Comparison of ENCODE assay signal across 13 cellular contexts in genomic region chr20:4730782-4731181, GRCh38. TPM values are rescaled to one million over a fixed set of nuclear protein-coding genes. Genes with fewer than 3 reads are reported as not detected.
DNase-seq lines count a peak whose midpoint lies in the region; ATAC-seq and TF ChIP-seq lines count a peak whose summit lies in the region.
"Had no signal": no experiment of that assay in that cellular context is flagged by ENCODE, and none has a peak within 500 bp of the region (broad histone marks: within the 10 kb centered on the region; RNA-seq: fewer than 3 reads in every experiment).

No MANE protein-coding gene starts in this region.

- peaks cover 0 to 3% of the 10 kb centered on the region in 2 experiments; a peak in 1 of 4 replicates for H3K4me1 ChIP-seq in HCT116 (ENCODE audit: control insufficient read depth in 1 of 2, insufficient read depth in 2 of 2, low read length in 2 of 2)

- no peaks in the 10 kb centered on the region for H3K9me3 ChIP-seq in HCT116 (ENCODE audit: control insufficient read depth in 1 of 2, insufficient read depth in 1 of 2, low read depth in 1 of 2, low read length in 2 of 2)
- H3K9me3 ChIP-seq: SJSA1 had no signal

- ATAC-seq in HCT116 (no peak), HG03175 (IDR thresholded peaks at IDR 0.05; ENCODE audit: unreplicated experiment) (no peak)
- ATAC-seq in stimulated activated naive B cell treated with anti-CD40 and anti-IgM and Interleukin-4, amounts not matched to agents 10 μg/mL and 1 μg/mL and 100 μg/mL, for 72 hours (replicated peaks) = no peak
- ATAC-seq: activated T-cell treated with anti-CD3 and anti-CD28 coated beads, Interleukin-2, amount 50 U/mL, for 72 hours; natural killer cell treated with Interleukin-12 subunit alpha and Interleukin-12 subunit beta and Interleukin-15 and Interleukin-18, amount 100 ng/mL, for 72 hours had no signal

- H3K9ac ChIP-seq in HCT116 (ENCODE audit: low read length) = no peak overlapping the region

- no peak for TF ChIP-seq POLR2A in HCT116 (IDR thresholded peaks at IDR 0.05; ENCODE audit: borderline replicate concordance, extremely low read depth, insufficient read depth, insufficient read length)

- no peaks in the 10 kb centered on the region for H3K9me3 Mint-ChIP-seq in stimulated activated naive B cell treated with anti-CD40 and anti-IgM and Interleukin-4, amounts not matched to agents 10 μg/mL and 1 μg/mL and 100 μg/mL, for 72 hours
- H3K9me3 Mint-ChIP-seq: activated T-cell treated with anti-CD3 and anti-CD28 coated beads, Interleukin-2, amount 50 U/mL, for 72 hours; natural killer cell treated with Interleukin-12 subunit alpha and Interleukin-12 subunit beta and Interleukin-15 and Interleukin-18, amount 100 ng/mL, for 72 hours had no signal

- H3K79me2 ChIP-seq in HCT116 (ENCODE audit: insufficient read depth, low read length) = no peaks in the 10 kb centered on the region

- POLR2A ChIA-PET in HCT116 (lab: Charles Lee) = no interaction called here

- no peak for TF ChIP-seq CTCF in HCT116 (IDR thresholded peaks at IDR 0.05 in 2 of 3, conservative IDR thresholded peaks at IDR 0.05 in 1 of 3; ENCODE audit: borderline replicate concordance in 1 of 3, insufficient read depth in 1 of 3, low read depth in 2 of 3, low read length in 2 of 3)

- no peak overlapping the region for H2AFZ ChIP-seq in HCT116 (ENCODE audit: low read depth, low read length, poor library complexity, severe bottlenecking)

- H3K4me1 Mint-ChIP-seq in stimulated activated naive B cell treated with anti-CD40 and anti-IgM and Interleukin-4, amounts not matched to agents 10 μg/mL and 1 μg/mL and 100 μg/mL, for 72 hours = peaks cover 9 to 19% of the 10 kb centered on the region in 2 donors

- intact Hi-C loops in HCT116 (cut with micrococcal nuclease) = no loop called here

- no peaks in the 10 kb centered on the region for H4K20me1 ChIP-seq in HCT116 (ENCODE audit: insufficient read depth)

- H3K27me3 ChIP-seq in HCT116 (ENCODE audit: insufficient read depth, low read length) = 0 out of 2 replicates have a peak, but pooled peaks cover 2% of the 10 kb centered on the region

- peak; percentile 28 for DNase-seq in CD1c-positive myeloid dendritic cell (ENCODE audit: extremely low spot score)
- no peak for DNase-seq in HCT116 (ENCODE audit: low read depth, low spot score)
- DNase-seq in NCI-H748 treated with DMSO at 0.1 percent for 48 hours (lab: John Stamatoyannopoulos, UW) = peak; percentile 55
- peak; percentile 18 for DNase-seq in fibroblast of peridontal ligament (ENCODE audit: extremely low read depth)
- DNase-seq in stimulated activated naive B cell treated with anti-CD40 and anti-IgM and Interleukin-4, amounts not matched to agents 10 μg/mL and 1 μg/mL and 100 μg/mL, for 72 hours = no peak
- DNase-seq in occipital lobe (lab: John Stamatoyannopoulos, UW) = no peak
- no peak for DNase-seq in A172 (ENCODE audit: low spot score)
- DNase-seq: activated T-cell treated with anti-CD3 and anti-CD28 coated beads, Interleukin-2, amount 50 U/mL, for 72 hours had no signal

- TF ChIP-seq RAD21 in HCT116 (IDR thresholded peaks at IDR 0.05; ENCODE audit: low read depth) = no peak

- H3K4me3 Mint-ChIP-seq in stimulated activated naive B cell treated with anti-CD40 and anti-IgM and Interleukin-4, amounts not matched to agents 10 μg/mL and 1 μg/mL and 100 μg/mL, for 72 hours = no peak overlapping the region
- H3K4me3 Mint-ChIP-seq: activated T-cell treated with anti-CD3 and anti-CD28 coated beads, Interleukin-2, amount 50 U/mL, for 72 hours; natural killer cell treated with Interleukin-12 subunit alpha and Interleukin-12 subunit beta and Interleukin-15 and Interleukin-18, amount 100 ng/mL, for 72 hours had no signal

- H3K27ac ChIP-seq in HCT116 (ENCODE audit: low read depth, low read length) = no peak overlapping the region
- H3K27ac ChIP-seq: C4-2B, SJSA1 had no signal

- RAD21 ChIA-PET in HCT116 (lab: Charles Lee; ENCODE audit: low non-redundant PET in 1 of 2, low total read pairs in 2 of 2, uncharacterized antibody in 2 of 2, unreplicated experiment in 2 of 2) = no interaction called here

- H3K27me3 Mint-ChIP-seq in stimulated activated naive B cell treated with anti-CD40 and anti-IgM and Interleukin-4, amounts not matched to agents 10 μg/mL and 1 μg/mL and 100 μg/mL, for 72 hours = peaks cover 12 to 16% of the 10 kb centered on the region in 2 donors

- CTCF ChIA-PET in HCT116 (lab: Charles Lee) = no interaction called here

- H3K4me3 ChIP-seq in HCT116 (replicated peaks in 1 of 2; ENCODE audit: low read depth in 1 of 2, low read length in 2 of 2) = no peak overlapping the region
- H3K4me3 ChIP-seq: SJSA1 had no signal

- no peaks in the 10 kb centered on the region for H3K36me3 Mint-ChIP-seq in stimulated activated naive B cell treated with anti-CD40 and anti-IgM and Interleukin-4, amounts not matched to agents 10 μg/mL and 1 μg/mL and 100 μg/mL, for 72 hours
- H3K36me3 Mint-ChIP-seq: natural killer cell treated with Interleukin-12 subunit alpha and Interleukin-12 subunit beta and Interleukin-15 and Interleukin-18, amount 100 ng/mL, for 72 hours had no signal

- H3K27ac Mint-ChIP-seq in stimulated activated naive B cell treated with anti-CD40 and anti-IgM and Interleukin-4, amounts not matched to agents 10 μg/mL and 1 μg/mL and 100 μg/mL, for 72 hours = no peak overlapping the region
- H3K27ac Mint-ChIP-seq: activated T-cell treated with anti-CD3 and anti-CD28 coated beads, Interleukin-2, amount 50 U/mL, for 72 hours; natural killer cell treated with Interleukin-12 subunit alpha and Interleukin-12 subunit beta and Interleukin-15 and Interleukin-18, amount 100 ng/mL, for 72 hours had no signal

- no peaks in the 10 kb centered on the region for H3K36me3 ChIP-seq in HCT116 (ENCODE audit: control insufficient read depth in 1 of 2, insufficient read depth in 2 of 2, low read length in 2 of 2)
- H3K36me3 ChIP-seq: SJSA1 had no signal

- no TSS peak for BruUV-seq in HCT116 (replicated peaks; lab: Mats Ljungman, UMichigan)

- no peaks in the 10 kb centered on the region for H3K9me2 ChIP-seq in HCT116 (ENCODE audit: insufficient read depth)

- H3K4me2 ChIP-seq in HCT116 (ENCODE audit: low read length) = no peak overlapping the region

TF ChIP-seq in HCT116, 20 proteins besides CTCF, POLR2A, EP300 and RAD21:
- TF ChIP-seq REST (IDR thresholded peaks at IDR 0.05; ENCODE audit: low read depth) (peak; percentile 35), POLR2AphosphoS5 (IDR thresholded peaks at IDR 0.05; ENCODE audit: low read depth, low read length) (no peak), ZFX (IDR thresholded peaks at IDR 0.05) (no peak), YY1 (IDR thresholded peaks at IDR 0.05; ENCODE audit: extremely low read depth, insufficient replicate concordance, low read depth, low read length) (no peak)

RNA-seq across cellular contexts. Expression of gene PRND, which starts 9.1 kb away (rescaled TPM):
- total RNA-seq in HCT116 (2021; ENCODE audit: unreplicated experiment) (not detected), occipital lobe (1.1 TPM)
- 0.02 TPM in 1 of 2 replicates, not detected in the other for polyA plus RNA-seq in HCT116 (2012)
- 0.10 and 0.12 TPM in 2 replicates for total RNA-seq in A172 (2014; rRNA removed; shearing (Covaris generic))
- total RNA-seq: activated T-cell treated with anti-CD3 and anti-CD28 coated beads, Interleukin-2, amount 50 U/mL, for 72 hours; natural killer cell treated with Interleukin-12 subunit alpha and Interleukin-12 subunit beta and Interleukin-15 and Interleukin-18, amount 100 ng/mL, for 72 hours; SJSA1; subcutaneous adipose tissue had no signal

RNA-seq across cellular contexts. Expression of gene PRNP, which starts 44.5 kb away (rescaled TPM):
- total RNA-seq in HCT116 (2021; ENCODE audit: unreplicated experiment) (93.9 TPM), occipital lobe (92.3 TPM)
- polyA plus RNA-seq in HCT116 (2012) = 172 and 204 TPM in 2 replicates
- total RNA-seq in A172 (2014; rRNA removed; shearing (Covaris generic)) = 234 and 248 TPM in 2 replicates

Comparison
In these comparisons a context has a peak if more than half of its experiments do, and no peak if none do; other contexts are left out.
1. DNase-seq: peak in CD1c-positive myeloid dendritic cell (single experiment), NCI-H748 treated with DMSO at 0.1 percent for 48 hours (single experiment) and fibroblast of peridontal ligament (single experiment); none in HCT116 (single experiment), stimulated activated naive B cell treated with anti-CD40 and anti-IgM and Interleukin-4, amounts not matched to agents 10 μg/mL and 1 μg/mL and 100 μg/mL, for 72 hours (single experiment), occipital lobe (single experiment) and A172 (single experiment).